ENCODE assay signal across 8 cellular contexts in the genomic region with DNA sequence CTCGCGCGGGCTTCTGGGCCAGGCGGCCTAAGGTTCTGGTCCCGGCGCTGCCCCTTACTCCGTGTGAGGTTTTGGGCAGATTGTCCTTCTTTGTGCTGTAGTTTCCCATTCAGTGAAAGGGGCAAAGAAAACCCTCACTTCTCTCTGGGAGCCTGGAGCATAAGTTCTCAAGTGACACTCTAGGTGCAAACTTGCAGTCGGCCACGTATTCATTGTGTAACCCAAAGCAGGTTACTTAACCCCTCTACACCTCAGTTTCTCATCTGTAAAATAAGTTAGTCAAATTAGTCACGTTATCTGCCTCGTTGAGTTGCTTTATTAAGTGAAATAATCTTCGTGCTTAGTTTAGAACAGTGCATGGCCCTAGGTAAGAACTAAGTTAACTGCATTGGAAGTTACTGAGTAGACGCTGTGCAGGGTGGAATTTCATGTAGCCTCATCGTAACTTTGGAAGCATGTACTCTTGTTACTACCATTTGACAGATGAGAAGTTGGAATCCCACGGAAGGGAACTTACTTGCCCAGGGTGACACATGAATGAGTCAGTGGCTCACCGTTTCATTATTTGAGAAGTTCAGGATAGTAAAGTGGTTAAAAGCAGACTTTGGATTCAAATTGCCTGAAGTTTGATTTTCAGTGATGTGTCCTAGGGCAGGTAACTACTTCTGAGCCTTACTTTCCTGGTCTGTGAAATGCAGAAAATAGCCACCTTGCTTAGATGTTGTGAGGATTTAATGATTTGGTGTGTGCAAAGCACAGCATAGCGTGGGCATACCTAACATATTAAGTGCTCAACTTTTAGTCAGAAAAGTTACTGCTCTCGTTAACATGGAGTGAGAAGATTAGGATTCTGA. TPM values are rescaled to one million over a fixed set of nuclear protein-coding genes. Genes with fewer than 3 reads are reported as not detected.
DNase-seq lines count a peak whose midpoint lies in the region; ATAC-seq and TF ChIP-seq lines count a peak whose summit lies in the region.

No MANE protein-coding gene starts in this region.

- H3K9me3 ChIP-seq in hepatocyte (ENCODE audit: low read depth), result no peaks in the 10 kb centered on the region
- H3K9me3 ChIP-seq in skeletal muscle tissue (ENCODE audit: control insufficient read depth in 3 of 3, low read length in 3 of 3), result no peaks in the 10 kb centered on the region

- H3K9me2 ChIP-seq in hepatocyte (replicated peaks; ENCODE audit: insufficient read depth), result no peaks in the 10 kb centered on the region

- H4K20me1 ChIP-seq in hepatocyte (ENCODE audit: insufficient read depth, poor library complexity, severe bottlenecking), result peaks cover 31% of the 10 kb centered on the region

- no peaks in the 10 kb centered on the region for H3K27me3 Mint-ChIP-seq in activated T-cell treated with anti-CD3 and anti-CD28 coated beads, Interleukin-2, amount 50 U/mL, for 4 hours (ENCODE audit: low read depth)

- H3K36me3 Mint-ChIP-seq in activated T-cell treated with anti-CD3 and anti-CD28 coated beads, Interleukin-2, amount 50 U/mL, for 4 hours (ENCODE audit: insufficient read depth), result peaks cover 13% of the 10 kb centered on the region

- H3K4me1 Mint-ChIP-seq in activated T-cell treated with anti-CD3 and anti-CD28 coated beads, Interleukin-2, amount 50 U/mL, for 4 hours (ENCODE audit: low read depth), result peaks cover 49% of the 10 kb centered on the region

- H3K9me3 Mint-ChIP-seq in activated T-cell treated with anti-CD3 and anti-CD28 coated beads, Interleukin-2, amount 50 U/mL, for 4 hours, result no peaks in the 10 kb centered on the region

- TF ChIP-seq CTCF in C4-2B (conservative IDR thresholded peaks at IDR 0.05) (no peak), hepatocyte (IDR thresholded peaks at IDR 0.05; ENCODE audit: poor library complexity) (no peak)

- peak overlapping the region; percentile 94 for H3K27ac ChIP-seq in C4-2B
- peak overlapping the region; percentile 99 for H3K27ac ChIP-seq in hepatocyte
- peak overlapping the region; percentile 94 for H3K27ac ChIP-seq in skeletal muscle tissue (ENCODE audit: low read depth, low read length)

- H2AFZ ChIP-seq in hepatocyte, result peak overlapping the region; percentile 54

- 8% methylated on average over 18 of the region's 18 CpGs for WGBS in hepatocyte (ENCODE audit: low lambda C conversion rate, missing lambda C conversion rate)

- H3K4me3 Mint-ChIP-seq in activated T-cell treated with anti-CD3 and anti-CD28 coated beads, Interleukin-2, amount 50 U/mL, for 4 hours, result peak overlapping the region; percentile 98

- ATAC-seq in activated T-cell treated with anti-CD3 and anti-CD28 coated beads, Interleukin-2, amount 50 U/mL, for 4 hours, result peak in 1 of 2 donors; percentile 8
- no peak for ATAC-seq in HG02798 (IDR thresholded peaks at IDR 0.05; ENCODE audit: poor library complexity, unreplicated experiment)

- H3K9ac ChIP-seq in skeletal muscle tissue (ENCODE audit: low read depth in 1 of 3, low read length in 3 of 3), result peak overlapping the region; percentile 89 to 97 (median 97)

- peak overlapping the region; percentile 67 for H3K4me3 ChIP-seq in hepatocyte
- H3K4me3 ChIP-seq in skeletal muscle tissue (ENCODE audit: low read length in 3 of 3), result peak overlapping the region; percentile 85 to 89 (median 89)

- H3K4me1 ChIP-seq in hepatocyte (ENCODE audit: insufficient read depth) (peaks cover 4% of the 10 kb centered on the region), skeletal muscle tissue (ENCODE audit: control insufficient read depth in 3 of 3, insufficient read depth in 3 of 3, low read length in 3 of 3) (peaks cover 19 to 30% (median 27%) of the 10 kb centered on the region in 3 donors)

- H3K36me3 ChIP-seq in hepatocyte (replicated peaks; ENCODE audit: insufficient read depth, low read depth) (no peaks in the 10 kb centered on the region), skeletal muscle tissue (ENCODE audit: control insufficient read depth in 3 of 3, insufficient read depth in 3 of 3, low read length in 3 of 3) (peaks cover 5 to 10% (median 7%) of the 10 kb centered on the region in 3 donors)

- peak overlapping the region; percentile 94 for H3K4me2 ChIP-seq in hepatocyte

- peaks cover 57% of the 10 kb centered on the region for H3K79me2 ChIP-seq in hepatocyte

- DNase-seq in HT-29 (ENCODE audit: low spot score), result peak; percentile 69
- no peak for DNase-seq in activated T-cell treated with anti-CD3 and anti-CD28 coated beads, Interleukin-2, amount 50 U/mL, for 4 hours
- DNase-seq in hepatocyte (ENCODE audit: low spot score), result peak; percentile 23
- no peak for DNase-seq in cortex of kidney (lab: John Stamatoyannopoulos, UW)
- DNase-seq in NCI-H526 treated with DMSO at 0.1 percent for 48 hours (lab: John Stamatoyannopoulos, UW), result no peak

- H3K27me3 ChIP-seq in hepatocyte (no peaks in the 10 kb centered on the region), skeletal muscle tissue (ENCODE audit: control insufficient read depth in 3 of 3, insufficient read depth in 3 of 3, low read length in 3 of 3) (no peaks in the 10 kb centered on the region)

RNA-seq across cellular contexts. Expression of a gene that starts 0.6 kb away (rescaled TPM):
- total RNA-seq in HT-29 (2014; rRNA removed; shearing (Covaris generic)), result 0.55 TPM in 1 of 2 replicates, not detected in the other
- under 1 TPM; 0.30 to 0.61 (median 0.51) TPM for total RNA-seq in activated T-cell treated with anti-CD3 and anti-CD28 coated beads, Interleukin-2, amount 50 U/mL, for 4 hours
- total RNA-seq in hepatocyte (1.9 and 3.9 TPM in 2 replicates), skeletal muscle tissue (1.0 TPM)
- polyA plus RNA-seq in hepatocyte, result 3.7 and 4.8 TPM in 2 replicates

RNA-seq across cellular contexts. Expression of a gene that starts 0.8 kb away (rescaled TPM):
- 331 and 338 TPM in 2 replicates for total RNA-seq in HT-29 (2014; rRNA removed; shearing (Covaris generic))
- 100 to 1,000 TPM; 186 to 199 (median 188) TPM for total RNA-seq in activated T-cell treated with anti-CD3 and anti-CD28 coated beads, Interleukin-2, amount 50 U/mL, for 4 hours
- total RNA-seq in hepatocyte, result 325 and 356 TPM in 2 replicates
- 350 and 368 TPM in 2 replicates for polyA plus RNA-seq in hepatocyte
- total RNA-seq in skeletal muscle tissue, result 117 TPM

Comparison
In these comparisons a context has a peak if more than half of its experiments do, and no peak if none do; other contexts are left out.
1. DNase-seq: peak in HT-29 (single experiment) and hepatocyte (single experiment); none in activated T-cell treated with anti-CD3 and anti-CD28 coated beads, Interleukin-2, amount 50 U/mL, for 4 hours (single experiment), cortex of kidney (single experiment) and NCI-H526 treated with DMSO at 0.1 percent for 48 hours (single experiment).
2. Peak in every context shown above with its lines, with median percentiles within 50 percentile points of each other: H3K27ac ChIP-seq.